In genomic region chr11:67606477-67607295, GRCh38 we compare ENCODE assay signal across 1 cellular context.
TF ChIP-seq lines count a peak whose summit lies in the region.

Gene NDUFV1, plus strand, starts transcription at chr11:67606936. Its CDS starts 69 bp downstream, at chr11:67607005.

TF ChIP-seq in HepG2, 621 proteins besides CTCF, POLR2A, EP300 and RAD21 (continued from another document and continues in another):
- TF ChIP-seq NFE2L1 (CRISPR knock-in tag; IDR thresholded peaks at IDR 0.05; ENCODE audit: borderline replicate concordance): no peak
- peak; percentile 88; the same call in 1 of the 2 replicates for TF ChIP-seq ZNF34 (CRISPR knock-in tag; IDR thresholded peaks at IDR 0.05; ENCODE audit: borderline replicate concordance)
- TF ChIP-seq ZNF276 (CRISPR knock-in tag; IDR thresholded peaks at IDR 0.05; ENCODE audit: low read depth): 0 out of 2 replicates have a peak, but pooled peaks have one; percentile 31
- TF ChIP-seq BHLHE40 (IDR thresholded peaks at IDR 0.05; ENCODE audit: low read length): peak; percentile 53; the same call in 1 of the 2 replicates
- 0 out of 2 replicates have a peak, but pooled peaks have one; percentile 6 for TF ChIP-seq ZNF770 (CRISPR knock-in tag; IDR thresholded peaks at IDR 0.05)
- TF ChIP-seq JARID2 (CRISPR knock-in tag; IDR thresholded peaks at IDR 0.05; ENCODE audit: insufficient replicate concordance): no peak
- TF ChIP-seq ZNF30 (CRISPR knock-in tag; IDR thresholded peaks at IDR 0.05): no peak
- TF ChIP-seq, protein P1, sequence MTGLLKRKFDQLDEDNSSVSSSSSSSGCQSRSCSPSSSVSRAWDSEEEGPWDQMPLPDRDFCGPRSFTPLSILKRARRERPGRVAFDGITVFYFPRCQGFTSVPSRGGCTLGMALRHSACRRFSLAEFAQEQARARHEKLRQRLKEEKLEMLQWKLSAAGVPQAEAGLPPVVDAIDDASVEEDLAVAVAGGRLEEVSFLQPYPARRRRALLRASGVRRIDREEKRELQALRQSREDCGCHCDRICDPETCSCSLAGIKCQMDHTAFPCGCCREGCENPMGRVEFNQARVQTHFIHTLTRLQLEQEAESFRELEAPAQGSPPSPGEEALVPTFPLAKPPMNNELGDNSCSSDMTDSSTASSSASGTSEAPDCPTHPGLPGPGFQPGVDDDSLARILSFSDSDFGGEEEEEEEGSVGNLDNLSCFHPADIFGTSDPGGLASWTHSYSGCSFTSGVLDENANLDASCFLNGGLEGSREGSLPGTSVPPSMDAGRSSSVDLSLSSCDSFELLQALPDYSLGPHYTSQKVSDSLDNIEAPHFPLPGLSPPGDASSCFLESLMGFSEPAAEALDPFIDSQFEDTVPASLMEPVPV (CRISPR knock-in tag; IDR thresholded peaks at IDR 0.05): 0 out of 2 replicates have a peak, but pooled peaks have one; percentile 20
- peak; percentile 52; the same call in 1 of the 2 replicates for TF ChIP-seq ZNF331 (CRISPR knock-in tag; IDR thresholded peaks at IDR 0.05)
- peak; percentile 58 for TF ChIP-seq ZNF781 (CRISPR knock-in tag; IDR thresholded peaks at IDR 0.05; ENCODE audit: borderline replicate concordance, not compliant biosample characterization)
- no peak; the same call in 1 of the 2 replicates for TF ChIP-seq ETV6 (CRISPR knock-in tag; conservative IDR thresholded peaks at IDR 0.05)
- 0 out of 2 replicates have a peak, but pooled peaks have one; percentile 65 for TF ChIP-seq PPARG (CRISPR knock-in tag; conservative IDR thresholded peaks at IDR 0.05)
- 0 out of 2 replicates have a peak, but pooled peaks have one; percentile 52 for TF ChIP-seq AHR (CRISPR knock-in tag; IDR thresholded peaks at IDR 0.05)
- TF ChIP-seq, protein P2, sequence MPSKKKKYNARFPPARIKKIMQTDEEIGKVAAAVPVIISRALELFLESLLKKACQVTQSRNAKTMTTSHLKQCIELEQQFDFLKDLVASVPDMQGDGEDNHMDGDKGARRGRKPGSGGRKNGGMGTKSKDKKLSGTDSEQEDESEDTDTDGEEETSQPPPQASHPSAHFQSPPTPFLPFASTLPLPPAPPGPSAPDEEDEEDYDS (CRISPR knock-in tag; IDR thresholded peaks at IDR 0.05): peak; percentile 79
- TF ChIP-seq, protein P3, sequence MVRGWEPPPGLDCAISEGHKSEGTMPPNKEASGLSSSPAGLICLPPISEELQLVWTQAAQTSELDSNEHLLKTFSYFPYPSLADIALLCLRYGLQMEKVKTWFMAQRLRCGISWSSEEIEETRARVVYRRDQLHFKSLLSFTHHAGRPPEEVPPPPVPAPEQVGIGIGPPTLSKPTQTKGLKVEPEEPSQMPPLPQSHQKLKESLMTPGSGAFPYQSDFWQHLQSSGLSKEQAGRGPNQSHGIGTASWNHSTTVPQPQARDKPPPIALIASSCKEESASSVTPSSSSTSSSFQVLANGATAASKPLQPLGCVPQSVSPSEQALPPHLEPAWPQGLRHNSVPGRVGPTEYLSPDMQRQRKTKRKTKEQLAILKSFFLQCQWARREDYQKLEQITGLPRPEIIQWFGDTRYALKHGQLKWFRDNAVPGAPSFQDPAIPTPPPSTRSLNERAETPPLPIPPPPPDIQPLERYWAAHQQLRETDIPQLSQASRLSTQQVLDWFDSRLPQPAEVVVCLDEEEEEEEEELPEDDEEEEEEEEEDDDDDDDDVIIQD (CRISPR knock-in tag; IDR thresholded peaks at IDR 0.05; ENCODE audit: low read depth): peak; percentile 48; the same call in 1 of the 2 replicates
- TF ChIP-seq SAP130 (CRISPR knock-in tag; IDR thresholded peaks at IDR 0.05; ENCODE audit: low read depth): peak; percentile 95
- peak; percentile 85 for TF ChIP-seq HNF1B (CRISPR knock-in tag; IDR thresholded peaks at IDR 0.05)
- TF ChIP-seq ZNF484 (CRISPR knock-in tag; IDR thresholded peaks at IDR 0.05; ENCODE audit: borderline replicate concordance, low read depth): no peak
- TF ChIP-seq SP4 (CRISPR knock-in tag; IDR thresholded peaks at IDR 0.05): peak; percentile 90
- TF ChIP-seq CCDC6 (CRISPR knock-in tag; IDR thresholded peaks at IDR 0.05): peak; percentile 53; the same call in 1 of the 2 replicates
- TF ChIP-seq ZNF607 (CRISPR knock-in tag; IDR thresholded peaks at IDR 0.05; ENCODE audit: borderline replicate concordance): no peak
- TF ChIP-seq, protein P4, sequence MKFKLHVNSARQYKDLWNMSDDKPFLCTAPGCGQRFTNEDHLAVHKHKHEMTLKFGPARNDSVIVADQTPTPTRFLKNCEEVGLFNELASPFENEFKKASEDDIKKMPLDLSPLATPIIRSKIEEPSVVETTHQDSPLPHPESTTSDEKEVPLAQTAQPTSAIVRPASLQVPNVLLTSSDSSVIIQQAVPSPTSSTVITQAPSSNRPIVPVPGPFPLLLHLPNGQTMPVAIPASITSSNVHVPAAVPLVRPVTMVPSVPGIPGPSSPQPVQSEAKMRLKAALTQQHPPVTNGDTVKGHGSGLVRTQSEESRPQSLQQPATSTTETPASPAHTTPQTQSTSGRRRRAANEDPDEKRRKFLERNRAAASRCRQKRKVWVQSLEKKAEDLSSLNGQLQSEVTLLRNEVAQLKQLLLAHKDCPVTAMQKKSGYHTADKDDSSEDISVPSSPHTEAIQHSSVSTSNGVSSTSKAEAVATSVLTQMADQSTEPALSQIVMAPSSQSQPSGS (CRISPR knock-in tag; IDR thresholded peaks at IDR 0.05): peak; percentile 84
- TF ChIP-seq, protein P5, sequence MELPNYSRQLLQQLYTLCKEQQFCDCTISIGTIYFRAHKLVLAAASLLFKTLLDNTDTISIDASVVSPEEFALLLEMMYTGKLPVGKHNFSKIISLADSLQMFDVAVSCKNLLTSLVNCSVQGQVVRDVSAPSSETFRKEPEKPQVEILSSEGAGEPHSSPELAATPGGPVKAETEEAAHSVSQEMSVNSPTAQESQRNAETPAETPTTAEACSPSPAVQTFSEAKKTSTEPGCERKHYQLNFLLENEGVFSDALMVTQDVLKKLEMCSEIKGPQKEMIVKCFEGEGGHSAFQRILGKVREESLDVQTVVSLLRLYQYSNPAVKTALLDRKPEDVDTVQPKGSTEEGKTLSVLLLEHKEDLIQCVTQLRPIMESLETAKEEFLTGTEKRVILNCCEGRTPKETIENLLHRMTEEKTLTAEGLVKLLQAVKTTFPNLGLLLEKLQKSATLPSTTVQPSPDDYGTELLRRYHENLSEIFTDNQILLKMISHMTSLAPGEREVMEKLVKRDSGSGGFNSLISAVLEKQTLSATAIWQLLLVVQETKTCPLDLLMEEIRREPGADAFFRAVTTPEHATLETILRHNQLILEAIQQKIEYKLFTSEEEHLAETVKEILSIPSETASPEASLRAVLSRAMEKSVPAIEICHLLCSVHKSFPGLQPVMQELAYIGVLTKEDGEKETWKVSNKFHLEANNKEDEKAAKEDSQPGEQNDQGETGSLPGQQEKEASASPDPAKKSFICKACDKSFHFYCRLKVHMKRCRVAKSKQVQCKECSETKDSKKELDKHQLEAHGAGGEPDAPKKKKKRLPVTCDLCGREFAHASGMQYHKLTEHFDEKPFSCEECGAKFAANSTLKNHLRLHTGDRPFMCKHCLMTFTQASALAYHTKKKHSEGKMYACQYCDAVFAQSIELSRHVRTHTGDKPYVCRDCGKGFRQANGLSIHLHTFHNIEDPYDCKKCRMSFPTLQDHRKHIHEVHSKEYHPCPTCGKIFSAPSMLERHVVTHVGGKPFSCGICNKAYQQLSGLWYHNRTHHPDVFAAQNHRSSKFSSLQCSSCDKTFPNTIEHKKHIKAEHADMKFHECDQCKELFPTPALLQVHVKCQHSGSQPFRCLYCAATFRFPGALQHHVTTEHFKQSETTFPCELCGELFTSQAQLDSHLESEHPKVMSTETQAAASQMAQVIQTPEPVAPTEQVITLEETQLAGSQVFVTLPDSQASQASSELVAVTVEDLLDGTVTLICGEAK (IDR thresholded peaks at IDR 0.05): no peak
- TF ChIP-seq, protein P5 (CRISPR knock-in tag; IDR thresholded peaks at IDR 0.05): peak; percentile 92; the same call in 1 of the 2 replicates
- no peak for TF ChIP-seq ATM (IDR thresholded peaks at IDR 0.05; ENCODE audit: borderline replicate concordance)
- TF ChIP-seq ZNF652 (CRISPR knock-in tag; IDR thresholded peaks at IDR 0.05; ENCODE audit: borderline replicate concordance, low read depth): no peak
- TF ChIP-seq TFDP1 (CRISPR knock-in tag; IDR thresholded peaks at IDR 0.05; ENCODE audit: borderline replicate concordance): peak; percentile 74; the same call in 1 of the 2 replicates
- TF ChIP-seq POLR2AphosphoS2 (IDR thresholded peaks at IDR 0.05; ENCODE audit: low read depth, low read length): no peak
- peak; percentile 91; the same call in 1 of the 2 replicates for TF ChIP-seq ZNF784 (CRISPR knock-in tag; IDR thresholded peaks at IDR 0.05; ENCODE audit: borderline replicate concordance)
